In the genomic region with DNA sequence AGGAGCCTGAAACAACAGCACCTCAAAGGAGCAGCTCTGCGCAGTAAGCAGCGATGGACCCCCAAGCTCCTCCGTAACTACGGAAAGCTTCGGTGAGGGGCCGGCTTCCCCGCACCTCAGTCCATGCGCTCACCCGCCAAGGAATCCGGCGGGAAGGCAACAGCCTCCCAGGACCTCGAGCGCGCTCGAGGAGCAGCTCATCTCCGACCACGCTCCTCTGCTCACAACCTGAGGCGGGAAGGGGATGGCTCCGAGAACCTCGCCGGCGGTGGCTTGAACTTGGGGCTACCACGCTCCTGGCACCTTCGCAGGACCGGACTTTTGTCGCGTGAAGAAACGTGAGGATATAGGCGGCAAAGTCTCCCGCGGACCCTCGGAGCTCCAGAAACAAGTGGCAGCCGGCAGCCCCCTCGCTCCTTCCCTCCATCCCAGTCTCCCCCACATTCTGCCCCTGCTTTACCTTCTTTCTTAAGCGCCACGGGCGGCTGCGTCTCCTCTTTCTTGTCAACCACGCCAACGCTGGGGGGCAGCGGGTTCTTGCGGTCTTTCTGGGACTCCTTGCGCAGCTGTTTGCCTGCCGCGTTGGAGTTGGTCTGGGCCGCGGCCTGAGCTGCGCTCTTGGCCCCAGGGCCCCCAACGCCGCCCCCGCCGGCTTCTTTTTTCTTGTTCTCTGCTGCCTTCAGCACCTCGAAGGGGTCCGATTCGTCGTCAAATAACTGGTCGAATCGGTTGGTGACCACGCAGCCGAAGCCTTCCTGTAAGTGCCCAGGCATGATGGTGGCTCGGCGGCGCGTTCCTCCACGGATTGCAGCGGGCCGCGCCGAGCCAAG, we compare ENCODE assay signal across 1 cellular context.
TF ChIP-seq lines count a peak whose summit lies in the region.

No MANE protein-coding gene starts in this region.

TF ChIP-seq in HepG2, 621 proteins besides CTCF, POLR2A, EP300 and RAD21 (continued from another document and continues in another):
- TF ChIP-seq, protein P1, sequence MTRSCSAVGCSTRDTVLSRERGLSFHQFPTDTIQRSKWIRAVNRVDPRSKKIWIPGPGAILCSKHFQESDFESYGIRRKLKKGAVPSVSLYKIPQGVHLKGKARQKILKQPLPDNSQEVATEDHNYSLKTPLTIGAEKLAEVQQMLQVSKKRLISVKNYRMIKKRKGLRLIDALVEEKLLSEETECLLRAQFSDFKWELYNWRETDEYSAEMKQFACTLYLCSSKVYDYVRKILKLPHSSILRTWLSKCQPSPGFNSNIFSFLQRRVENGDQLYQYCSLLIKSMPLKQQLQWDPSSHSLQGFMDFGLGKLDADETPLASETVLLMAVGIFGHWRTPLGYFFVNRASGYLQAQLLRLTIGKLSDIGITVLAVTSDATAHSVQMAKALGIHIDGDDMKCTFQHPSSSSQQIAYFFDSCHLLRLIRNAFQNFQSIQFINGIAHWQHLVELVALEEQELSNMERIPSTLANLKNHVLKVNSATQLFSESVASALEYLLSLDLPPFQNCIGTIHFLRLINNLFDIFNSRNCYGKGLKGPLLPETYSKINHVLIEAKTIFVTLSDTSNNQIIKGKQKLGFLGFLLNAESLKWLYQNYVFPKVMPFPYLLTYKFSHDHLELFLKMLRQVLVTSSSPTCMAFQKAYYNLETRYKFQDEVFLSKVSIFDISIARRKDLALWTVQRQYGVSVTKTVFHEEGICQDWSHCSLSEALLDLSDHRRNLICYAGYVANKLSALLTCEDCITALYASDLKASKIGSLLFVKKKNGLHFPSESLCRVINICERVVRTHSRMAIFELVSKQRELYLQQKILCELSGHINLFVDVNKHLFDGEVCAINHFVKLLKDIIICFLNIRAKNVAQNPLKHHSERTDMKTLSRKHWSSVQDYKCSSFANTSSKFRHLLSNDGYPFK (CRISPR knock-in tag; IDR thresholded peaks at IDR 0.05; ENCODE audit: borderline replicate concordance): 0 out of 2 replicates have a peak, but pooled peaks have one; percentile 22
- no peak for TF ChIP-seq ZNF746 (CRISPR knock-in tag; IDR thresholded peaks at IDR 0.05)
- TF ChIP-seq, protein P2, sequence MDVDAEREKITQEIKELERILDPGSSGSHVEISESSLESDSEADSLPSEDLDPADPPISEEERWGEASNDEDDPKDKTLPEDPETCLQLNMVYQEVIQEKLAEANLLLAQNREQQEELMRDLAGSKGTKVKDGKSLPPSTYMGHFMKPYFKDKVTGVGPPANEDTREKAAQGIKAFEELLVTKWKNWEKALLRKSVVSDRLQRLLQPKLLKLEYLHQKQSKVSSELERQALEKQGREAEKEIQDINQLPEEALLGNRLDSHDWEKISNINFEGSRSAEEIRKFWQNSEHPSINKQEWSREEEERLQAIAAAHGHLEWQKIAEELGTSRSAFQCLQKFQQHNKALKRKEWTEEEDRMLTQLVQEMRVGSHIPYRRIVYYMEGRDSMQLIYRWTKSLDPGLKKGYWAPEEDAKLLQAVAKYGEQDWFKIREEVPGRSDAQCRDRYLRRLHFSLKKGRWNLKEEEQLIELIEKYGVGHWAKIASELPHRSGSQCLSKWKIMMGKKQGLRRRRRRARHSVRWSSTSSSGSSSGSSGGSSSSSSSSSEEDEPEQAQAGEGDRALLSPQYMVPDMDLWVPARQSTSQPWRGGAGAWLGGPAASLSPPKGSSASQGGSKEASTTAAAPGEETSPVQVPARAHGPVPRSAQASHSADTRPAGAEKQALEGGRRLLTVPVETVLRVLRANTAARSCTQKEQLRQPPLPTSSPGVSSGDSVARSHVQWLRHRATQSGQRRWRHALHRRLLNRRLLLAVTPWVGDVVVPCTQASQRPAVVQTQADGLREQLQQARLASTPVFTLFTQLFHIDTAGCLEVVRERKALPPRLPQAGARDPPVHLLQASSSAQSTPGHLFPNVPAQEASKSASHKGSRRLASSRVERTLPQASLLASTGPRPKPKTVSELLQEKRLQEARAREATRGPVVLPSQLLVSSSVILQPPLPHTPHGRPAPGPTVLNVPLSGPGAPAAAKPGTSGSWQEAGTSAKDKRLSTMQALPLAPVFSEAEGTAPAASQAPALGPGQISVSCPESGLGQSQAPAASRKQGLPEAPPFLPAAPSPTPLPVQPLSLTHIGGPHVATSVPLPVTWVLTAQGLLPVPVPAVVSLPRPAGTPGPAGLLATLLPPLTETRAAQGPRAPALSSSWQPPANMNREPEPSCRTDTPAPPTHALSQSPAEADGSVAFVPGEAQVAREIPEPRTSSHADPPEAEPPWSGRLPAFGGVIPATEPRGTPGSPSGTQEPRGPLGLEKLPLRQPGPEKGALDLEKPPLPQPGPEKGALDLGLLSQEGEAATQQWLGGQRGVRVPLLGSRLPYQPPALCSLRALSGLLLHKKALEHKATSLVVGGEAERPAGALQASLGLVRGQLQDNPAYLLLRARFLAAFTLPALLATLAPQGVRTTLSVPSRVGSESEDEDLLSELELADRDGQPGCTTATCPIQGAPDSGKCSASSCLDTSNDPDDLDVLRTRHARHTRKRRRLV (CRISPR knock-in tag; IDR thresholded peaks at IDR 0.05): no peak
- no peak for TF ChIP-seq ZNF30 (CRISPR knock-in tag; IDR thresholded peaks at IDR 0.05)
- no peak for TF ChIP-seq RXRA (CRISPR knock-in tag; IDR thresholded peaks at IDR 0.05)
- no peak for TF ChIP-seq HDAC6 (IDR thresholded peaks at IDR 0.05; ENCODE audit: low read depth, low read length)
- no peak for TF ChIP-seq REPIN1 (CRISPR knock-in tag; IDR thresholded peaks at IDR 0.05; ENCODE audit: borderline replicate concordance, low read depth)
- 0 out of 2 replicates have a peak, but pooled peaks have one; percentile 27 for TF ChIP-seq ZFP82 (CRISPR knock-in tag; IDR thresholded peaks at IDR 0.05; ENCODE audit: borderline replicate concordance)
- TF ChIP-seq DMAP1 (CRISPR knock-in tag; IDR thresholded peaks at IDR 0.05): no peak; the same call in 1 of the 2 replicates
- TF ChIP-seq, protein P3, sequence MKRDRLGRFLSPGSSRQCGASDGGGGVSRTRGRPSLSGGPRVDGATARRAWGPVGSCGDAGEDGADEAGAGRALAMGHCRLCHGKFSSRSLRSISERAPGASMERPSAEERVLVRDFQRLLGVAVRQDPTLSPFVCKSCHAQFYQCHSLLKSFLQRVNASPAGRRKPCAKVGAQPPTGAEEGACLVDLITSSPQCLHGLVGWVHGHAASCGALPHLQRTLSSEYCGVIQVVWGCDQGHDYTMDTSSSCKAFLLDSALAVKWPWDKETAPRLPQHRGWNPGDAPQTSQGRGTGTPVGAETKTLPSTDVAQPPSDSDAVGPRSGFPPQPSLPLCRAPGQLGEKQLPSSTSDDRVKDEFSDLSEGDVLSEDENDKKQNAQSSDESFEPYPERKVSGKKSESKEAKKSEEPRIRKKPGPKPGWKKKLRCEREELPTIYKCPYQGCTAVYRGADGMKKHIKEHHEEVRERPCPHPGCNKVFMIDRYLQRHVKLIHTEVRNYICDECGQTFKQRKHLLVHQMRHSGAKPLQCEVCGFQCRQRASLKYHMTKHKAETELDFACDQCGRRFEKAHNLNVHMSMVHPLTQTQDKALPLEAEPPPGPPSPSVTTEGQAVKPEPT (CRISPR knock-in tag; IDR thresholded peaks at IDR 0.05; ENCODE audit: low read depth): peak; percentile 42; the same call in 1 of the 2 replicates
- no peak for TF ChIP-seq ZBTB7A (CRISPR knock-in tag; IDR thresholded peaks at IDR 0.05)
- TF ChIP-seq, protein P4, sequence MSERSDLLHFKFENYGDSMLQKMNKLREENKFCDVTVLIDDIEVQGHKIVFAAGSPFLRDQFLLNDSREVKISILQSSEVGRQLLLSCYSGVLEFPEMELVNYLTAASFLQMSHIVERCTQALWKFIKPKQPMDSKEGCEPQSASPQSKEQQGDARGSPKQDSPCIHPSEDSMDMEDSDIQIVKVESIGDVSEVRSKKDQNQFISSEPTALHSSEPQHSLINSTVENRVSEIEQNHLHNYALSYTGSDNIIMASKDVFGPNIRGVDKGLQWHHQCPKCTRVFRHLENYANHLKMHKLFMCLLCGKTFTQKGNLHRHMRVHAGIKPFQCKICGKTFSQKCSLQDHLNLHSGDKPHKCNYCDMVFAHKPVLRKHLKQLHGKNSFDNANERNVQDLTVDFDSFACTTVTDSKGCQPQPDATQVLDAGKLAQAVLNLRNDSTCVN (CRISPR knock-in tag; IDR thresholded peaks at IDR 0.05; ENCODE audit: borderline replicate concordance): 0 out of 2 replicates have a peak, but pooled peaks have one; percentile 23
- TF ChIP-seq AGO2 (optimal IDR thresholded peaks at IDR 0.05; ENCODE audit: low read depth, low read length): peak; percentile 80
- TF ChIP-seq ZMAT3 (CRISPR knock-in tag; conservative IDR thresholded peaks at IDR 0.05): 0 out of 2 replicates have a peak, but pooled peaks have one; percentile 40
- TF ChIP-seq SRY (CRISPR knock-in tag; IDR thresholded peaks at IDR 0.05): no peak
- TF ChIP-seq TAF1 (CRISPR knock-in tag; IDR thresholded peaks at IDR 0.05): peak; percentile 93; the same call in 1 of the 2 replicates
- TF ChIP-seq, protein P5, sequence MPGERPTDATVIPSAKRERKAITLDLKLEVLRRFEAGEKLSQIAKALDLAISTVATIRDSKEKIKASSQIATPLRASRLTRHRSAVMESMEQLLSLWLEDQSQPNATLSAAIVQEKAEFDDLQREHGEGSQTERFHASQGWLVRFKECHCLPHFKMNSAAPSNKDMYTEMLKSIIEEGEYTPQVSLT (CRISPR knock-in tag; IDR thresholded peaks at IDR 0.05; ENCODE audit: borderline replicate concordance, low read depth): no peak
- no peak; the same call in 1 of the 2 replicates for TF ChIP-seq PHF8 (CRISPR knock-in tag; IDR thresholded peaks at IDR 0.05)
- TF ChIP-seq MBD4 (IDR thresholded peaks at IDR 0.05; ENCODE audit: borderline replicate concordance, low read length): no peak
- TF ChIP-seq, protein P6, sequence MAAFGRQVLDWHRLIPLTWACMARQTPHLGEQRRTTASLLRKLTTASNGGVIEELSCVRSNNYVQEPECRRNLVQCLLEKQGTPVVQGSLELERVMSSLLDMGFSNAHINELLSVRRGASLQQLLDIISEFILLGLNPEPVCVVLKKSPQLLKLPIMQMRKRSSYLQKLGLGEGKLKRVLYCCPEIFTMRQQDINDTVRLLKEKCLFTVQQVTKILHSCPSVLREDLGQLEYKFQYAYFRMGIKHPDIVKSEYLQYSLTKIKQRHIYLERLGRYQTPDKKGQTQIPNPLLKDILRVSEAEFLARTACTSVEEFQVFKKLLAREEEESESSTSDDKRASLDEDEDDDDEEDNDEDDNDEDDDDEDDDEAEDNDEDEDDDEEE (CRISPR knock-in tag; IDR thresholded peaks at IDR 0.05): peak; percentile 9; the same call in 1 of the 2 replicates
- TF ChIP-seq, protein P7, sequence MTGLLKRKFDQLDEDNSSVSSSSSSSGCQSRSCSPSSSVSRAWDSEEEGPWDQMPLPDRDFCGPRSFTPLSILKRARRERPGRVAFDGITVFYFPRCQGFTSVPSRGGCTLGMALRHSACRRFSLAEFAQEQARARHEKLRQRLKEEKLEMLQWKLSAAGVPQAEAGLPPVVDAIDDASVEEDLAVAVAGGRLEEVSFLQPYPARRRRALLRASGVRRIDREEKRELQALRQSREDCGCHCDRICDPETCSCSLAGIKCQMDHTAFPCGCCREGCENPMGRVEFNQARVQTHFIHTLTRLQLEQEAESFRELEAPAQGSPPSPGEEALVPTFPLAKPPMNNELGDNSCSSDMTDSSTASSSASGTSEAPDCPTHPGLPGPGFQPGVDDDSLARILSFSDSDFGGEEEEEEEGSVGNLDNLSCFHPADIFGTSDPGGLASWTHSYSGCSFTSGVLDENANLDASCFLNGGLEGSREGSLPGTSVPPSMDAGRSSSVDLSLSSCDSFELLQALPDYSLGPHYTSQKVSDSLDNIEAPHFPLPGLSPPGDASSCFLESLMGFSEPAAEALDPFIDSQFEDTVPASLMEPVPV (CRISPR knock-in tag; IDR thresholded peaks at IDR 0.05): no peak
- no peak for TF ChIP-seq TEAD3 (CRISPR knock-in tag; optimal IDR thresholded peaks at IDR 0.05; ENCODE audit: borderline replicate concordance)
- TF ChIP-seq HDAC1 (CRISPR knock-in tag; IDR thresholded peaks at IDR 0.05): no peak
- TF ChIP-seq, protein P8, sequence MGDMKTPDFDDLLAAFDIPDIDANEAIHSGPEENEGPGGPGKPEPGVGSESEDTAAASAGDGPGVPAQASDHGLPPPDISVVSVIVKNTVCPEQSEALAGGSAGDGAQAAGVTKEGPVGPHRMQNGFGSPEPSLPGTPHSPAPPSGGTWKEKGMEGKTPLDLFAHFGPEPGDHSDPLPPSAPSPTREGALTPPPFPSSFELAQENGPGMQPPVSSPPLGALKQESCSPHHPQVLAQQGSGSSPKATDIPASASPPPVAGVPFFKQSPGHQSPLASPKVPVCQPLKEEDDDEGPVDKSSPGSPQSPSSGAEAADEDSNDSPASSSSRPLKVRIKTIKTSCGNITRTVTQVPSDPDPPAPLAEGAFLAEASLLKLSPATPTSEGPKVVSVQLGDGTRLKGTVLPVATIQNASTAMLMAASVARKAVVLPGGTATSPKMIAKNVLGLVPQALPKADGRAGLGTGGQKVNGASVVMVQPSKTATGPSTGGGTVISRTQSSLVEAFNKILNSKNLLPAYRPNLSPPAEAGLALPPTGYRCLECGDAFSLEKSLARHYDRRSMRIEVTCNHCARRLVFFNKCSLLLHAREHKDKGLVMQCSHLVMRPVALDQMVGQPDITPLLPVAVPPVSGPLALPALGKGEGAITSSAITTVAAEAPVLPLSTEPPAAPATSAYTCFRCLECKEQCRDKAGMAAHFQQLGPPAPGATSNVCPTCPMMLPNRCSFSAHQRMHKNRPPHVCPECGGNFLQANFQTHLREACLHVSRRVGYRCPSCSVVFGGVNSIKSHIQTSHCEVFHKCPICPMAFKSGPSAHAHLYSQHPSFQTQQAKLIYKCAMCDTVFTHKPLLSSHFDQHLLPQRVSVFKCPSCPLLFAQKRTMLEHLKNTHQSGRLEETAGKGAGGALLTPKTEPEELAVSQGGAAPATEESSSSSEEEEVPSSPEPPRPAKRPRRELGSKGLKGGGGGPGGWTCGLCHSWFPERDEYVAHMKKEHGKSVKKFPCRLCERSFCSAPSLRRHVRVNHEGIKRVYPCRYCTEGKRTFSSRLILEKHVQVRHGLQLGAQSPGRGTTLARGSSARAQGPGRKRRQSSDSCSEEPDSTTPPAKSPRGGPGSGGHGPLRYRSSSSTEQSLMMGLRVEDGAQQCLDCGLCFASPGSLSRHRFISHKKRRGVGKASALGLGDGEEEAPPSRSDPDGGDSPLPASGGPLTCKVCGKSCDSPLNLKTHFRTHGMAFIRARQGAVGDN (CRISPR knock-in tag; IDR thresholded peaks at IDR 0.05): peak; percentile 56
- no peak for TF ChIP-seq ZNF558 (CRISPR knock-in tag; IDR thresholded peaks at IDR 0.05; ENCODE audit: borderline replicate concordance)
- TF ChIP-seq ATM (IDR thresholded peaks at IDR 0.05; ENCODE audit: borderline replicate concordance): no peak
- no peak for TF ChIP-seq ADNP (CRISPR knock-in tag; IDR thresholded peaks at IDR 0.05)
- no peak for TF ChIP-seq ZFP1 (CRISPR knock-in tag; IDR thresholded peaks at IDR 0.05)
- TF ChIP-seq, protein P9, sequence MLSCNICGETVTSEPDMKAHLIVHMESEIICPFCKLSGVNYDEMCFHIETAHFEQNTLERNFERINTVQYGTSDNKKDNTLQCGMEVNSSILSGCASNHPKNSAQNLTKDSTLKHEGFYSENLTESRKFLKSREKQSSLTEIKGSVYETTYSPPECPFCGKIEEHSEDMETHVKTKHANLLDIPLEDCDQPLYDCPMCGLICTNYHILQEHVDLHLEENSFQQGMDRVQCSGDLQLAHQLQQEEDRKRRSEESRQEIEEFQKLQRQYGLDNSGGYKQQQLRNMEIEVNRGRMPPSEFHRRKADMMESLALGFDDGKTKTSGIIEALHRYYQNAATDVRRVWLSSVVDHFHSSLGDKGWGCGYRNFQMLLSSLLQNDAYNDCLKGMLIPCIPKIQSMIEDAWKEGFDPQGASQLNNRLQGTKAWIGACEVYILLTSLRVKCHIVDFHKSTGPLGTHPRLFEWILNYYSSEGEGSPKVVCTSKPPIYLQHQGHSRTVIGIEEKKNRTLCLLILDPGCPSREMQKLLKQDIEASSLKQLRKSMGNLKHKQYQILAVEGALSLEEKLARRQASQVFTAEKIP (CRISPR knock-in tag; IDR thresholded peaks at IDR 0.05; ENCODE audit: borderline replicate concordance): no peak
- no peak for TF ChIP-seq ZNF331 (CRISPR knock-in tag; IDR thresholded peaks at IDR 0.05)
- no peak for TF ChIP-seq ELF3 (CRISPR knock-in tag; IDR thresholded peaks at IDR 0.05)
- no peak for TF ChIP-seq SNRNP70 (IDR thresholded peaks at IDR 0.05; ENCODE audit: low read depth, low read length)
- TF ChIP-seq PITX1 (CRISPR knock-in tag; IDR thresholded peaks at IDR 0.05): no peak
